In the genomic region with DNA sequence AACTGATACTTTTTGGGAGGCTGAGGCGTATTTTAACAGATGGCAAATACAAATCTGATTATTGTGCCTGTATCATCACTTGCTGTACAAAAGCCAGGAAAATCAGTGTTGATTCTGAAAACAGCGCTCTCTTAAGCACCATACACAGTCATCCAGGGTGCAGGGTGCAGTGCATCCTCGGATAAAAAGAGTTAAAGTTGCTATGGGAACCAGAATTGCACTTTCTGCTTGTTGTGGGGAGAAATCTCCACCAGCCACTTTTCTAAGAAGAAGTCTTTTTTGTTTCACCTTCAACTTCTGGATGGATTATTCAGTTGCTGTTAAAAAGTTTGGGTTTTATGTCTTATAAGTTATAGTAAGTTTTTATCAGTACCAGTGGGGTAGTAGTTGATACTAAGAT, we compare ENCODE assay signal across 10 cellular contexts. TPM values are rescaled to one million over a fixed set of nuclear protein-coding genes. Genes with fewer than 3 reads are reported as not detected.
DNase-seq lines count a peak whose midpoint lies in the region; ATAC-seq and TF ChIP-seq lines count a peak whose summit lies in the region.
"Had no signal": no experiment of that assay in that cellular context is flagged by ENCODE, and none has a peak within 500 bp of the region (broad histone marks: within the 10 kb centered on the region; RNA-seq: fewer than 3 reads in every experiment).

No MANE protein-coding gene starts in this region.

- H3K4me2 ChIP-seq in OCI-LY1 (ENCODE audit: low read length) = peak overlapping the region; percentile 75; the same call in 1 of the 2 replicates

- H3K36me3 ChIP-seq in OCI-LY1 (ENCODE audit: insufficient read depth, low read length) = peaks cover 46% of the 10 kb centered on the region

- no peaks in the 10 kb centered on the region for H3F3A ChIP-seq in OCI-LY1 (ENCODE audit: insufficient read depth, low read length)

- H3K27me3 Mint-ChIP-seq in osteocyte (ENCODE audit: unreplicated experiment) = no peaks in the 10 kb centered on the region
- peaks cover 76% of the 10 kb centered on the region for H3K27me3 Mint-ChIP-seq in T-helper 2 cell treated with Interferon-gamma antibody and Interleukin-4, amounts not matched to agents 5 μg/mL and 100 μg/mL, for 36 hours (ENCODE audit: low read depth)

- H3K27ac ChIP-seq in OCI-LY1 (ENCODE audit: low read depth, low read length, poor library complexity, severe bottlenecking) = no peak overlapping the region

- no peak for TF ChIP-seq CTCF in AG09309 (IDR thresholded peaks at IDR 0.05; ENCODE audit: control insufficient read depth, insufficient read depth, low read depth, low read length, missing control alignments)
- no peak for TF ChIP-seq CTCF in OCI-LY1 (IDR thresholded peaks at IDR 0.05; ENCODE audit: low read length)
- no peak for TF ChIP-seq CTCF in epithelial cell of proximal tubule (conservative IDR thresholded peaks at IDR 0.05; ENCODE audit: low read depth, low read length)
- no peak for TF ChIP-seq CTCF in osteocyte (IDR thresholded peaks at IDR 0.05)
- TF ChIP-seq CTCF in omental fat pad (IDR thresholded peaks at IDR 0.05) = no peak

- DNase-seq in AG09309 (ENCODE audit: low read depth) = no peak
- no peak for DNase-seq in epithelial cell of proximal tubule (ENCODE audit: low read depth)
- no peak for DNase-seq in osteocyte (ENCODE audit: extremely low spot score, unreplicated experiment)
- no peak for DNase-seq in T-helper 2 cell treated with Interferon-gamma antibody and Interleukin-4, amounts not matched to agents 5 μg/mL and 100 μg/mL, for 36 hours (ENCODE audit: low spot score)
- no peak for DNase-seq in omental fat pad (ENCODE audit: low spot score)
- DNase-seq: erythroblast, NCI-H510A had no signal

- H3K9me3 Mint-ChIP-seq in osteocyte (ENCODE audit: unreplicated experiment) = no peaks in the 10 kb centered on the region
- H3K9me3 Mint-ChIP-seq in T-helper 2 cell treated with Interferon-gamma antibody and Interleukin-4, amounts not matched to agents 5 μg/mL and 100 μg/mL, for 36 hours = no peaks in the 10 kb centered on the region

- H3K4me1 Mint-ChIP-seq in osteocyte (ENCODE audit: unreplicated experiment) = peaks cover 68% of the 10 kb centered on the region
- H3K4me1 Mint-ChIP-seq in T-helper 2 cell treated with Interferon-gamma antibody and Interleukin-4, amounts not matched to agents 5 μg/mL and 100 μg/mL, for 36 hours (ENCODE audit: low read depth) = peaks cover 9% of the 10 kb centered on the region

- H3K9ac ChIP-seq in OCI-LY1 (ENCODE audit: low read length) = no peak overlapping the region

- no peaks in the 10 kb centered on the region for H3K9me2 ChIP-seq in OCI-LY1 (ENCODE audit: low read depth, low read length)

- ATAC-seq in omental fat pad (ENCODE audit: low FRiP score) (no peak), GM21367 (IDR thresholded peaks at IDR 0.05; ENCODE audit: unreplicated experiment) (no peak), GM19324 (IDR thresholded peaks at IDR 0.05; ENCODE audit: low FRiP score, unreplicated experiment) (no peak)

- H3K4me3 Mint-ChIP-seq in osteocyte (ENCODE audit: unreplicated experiment) = peak overlapping the region; percentile 99
- no peak overlapping the region for H3K4me3 Mint-ChIP-seq in T-helper 2 cell treated with Interferon-gamma antibody and Interleukin-4, amounts not matched to agents 5 μg/mL and 100 μg/mL, for 36 hours

- H3K4me3 ChIP-seq in AG09309 (ENCODE audit: control insufficient read depth, low read depth, low read length) = peak overlapping the region; percentile 70
- H3K4me3 ChIP-seq in OCI-LY1 (ENCODE audit: low read depth, low read length, poor library complexity, severe bottlenecking) = no peak overlapping the region
- peak overlapping the region; percentile 82 for H3K4me3 ChIP-seq in epithelial cell of proximal tubule (ENCODE audit: low read depth, low read length)

- H3K79me2 ChIP-seq in OCI-LY1 (ENCODE audit: insufficient read depth, low read length) = peaks cover 19% of the 10 kb centered on the region; the same call in 1 of the 2 replicates

- peaks cover 8% of the 10 kb centered on the region for H3K36me3 Mint-ChIP-seq in osteocyte (ENCODE audit: unreplicated experiment)
- no peaks in the 10 kb centered on the region for H3K36me3 Mint-ChIP-seq in T-helper 2 cell treated with Interferon-gamma antibody and Interleukin-4, amounts not matched to agents 5 μg/mL and 100 μg/mL, for 36 hours (ENCODE audit: low read depth)

- no peaks in the 10 kb centered on the region for H3K27me3 ChIP-seq in OCI-LY1 (ENCODE audit: insufficient read depth, low read length)

- peak overlapping the region; percentile 97 for H3K27ac Mint-ChIP-seq in osteocyte (ENCODE audit: unreplicated experiment)
- no peak overlapping the region for H3K27ac Mint-ChIP-seq in T-helper 2 cell treated with Interferon-gamma antibody and Interleukin-4, amounts not matched to agents 5 μg/mL and 100 μg/mL, for 36 hours

- peaks cover 67% of the 10 kb centered on the region for H3K4me1 ChIP-seq in OCI-LY1 (ENCODE audit: insufficient read depth, low read length, severe bottlenecking)

- no peak overlapping the region for H2AFZ ChIP-seq in OCI-LY1 (ENCODE audit: low read length)

- no peaks in the 10 kb centered on the region for H4K20me1 ChIP-seq in OCI-LY1 (ENCODE audit: insufficient read depth, low read length)

- H3K9me3 ChIP-seq in OCI-LY1 (ENCODE audit: low read length) = no peaks in the 10 kb centered on the region

RNA-seq across cellular contexts. Expression of a gene that starts 3.8 kb away (rescaled TPM):
- total RNA-seq in epithelial cell of proximal tubule (122 and 162 TPM in 2 replicates), osteocyte (369 and 384 TPM in 2 replicates), omental fat pad (100 to 1,000 TPM; 377 to 829 (median 461) TPM)
